ENCODE assay signal across 2 cellular contexts in the genomic region with DNA sequence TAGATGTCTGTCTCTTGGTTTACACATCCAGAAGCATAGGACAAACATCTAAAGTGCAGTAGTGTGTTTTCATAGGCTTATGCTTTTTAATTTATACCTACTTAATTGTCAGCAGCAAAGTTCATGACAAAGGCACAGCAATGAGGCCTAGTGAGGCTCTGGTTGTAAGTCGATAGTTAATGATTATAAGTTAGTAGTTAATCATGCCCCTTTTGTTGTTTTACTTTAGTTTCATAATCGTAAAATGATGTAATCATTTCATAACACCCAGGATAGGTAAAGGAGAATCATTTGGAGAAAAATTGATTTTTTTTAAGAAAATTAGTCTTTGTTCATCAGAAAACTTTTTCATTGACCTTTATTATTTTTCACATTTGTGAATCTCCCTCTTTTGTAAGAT.
A peak's percentile ranks its signal among the peaks of the same experiment; 100 is the strongest.
TF ChIP-seq lines count a peak whose summit lies in the region.

No MANE protein-coding gene starts in this region.

TF ChIP-seq in A549, 52 proteins besides CTCF, POLR2A, EP300 and RAD21 (continued from another document):
- TF ChIP-seq TP53 (CRISPR knock-in tag; IDR thresholded peaks at IDR 0.05) (no peak), ZC3H11A (IDR thresholded peaks at IDR 0.05) (no peak), KDM1A (IDR thresholded peaks at IDR 0.05; ENCODE audit: low read depth) (no peak), NFE2L2 (conservative IDR thresholded peaks at IDR 0.05; ENCODE audit: low read length) (no peak), GATA3 (IDR thresholded peaks at IDR 0.05; ENCODE audit: borderline replicate concordance) (no peak), NR3C1 (IDR thresholded peaks at IDR 0.05) (no peak)
- TF ChIP-seq, protein P1, sequence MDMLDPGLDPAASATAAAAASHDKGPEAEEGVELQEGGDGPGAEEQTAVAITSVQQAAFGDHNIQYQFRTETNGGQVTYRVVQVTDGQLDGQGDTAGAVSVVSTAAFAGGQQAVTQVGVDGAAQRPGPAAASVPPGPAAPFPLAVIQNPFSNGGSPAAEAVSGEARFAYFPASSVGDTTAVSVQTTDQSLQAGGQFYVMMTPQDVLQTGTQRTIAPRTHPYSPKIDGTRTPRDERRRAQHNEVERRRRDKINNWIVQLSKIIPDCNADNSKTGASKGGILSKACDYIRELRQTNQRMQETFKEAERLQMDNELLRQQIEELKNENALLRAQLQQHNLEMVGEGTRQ (IDR thresholded peaks at IDR 0.05), result no peak

TF ChIP-seq in HEK293, 187 proteins besides CTCF, POLR2A, EP300 and RAD21 (continued from another document):
- TF ChIP-seq ATF2 (tag by site-specific recombination; IDR thresholded peaks at IDR 0.05; ENCODE audit: low read depth) (0 out of 2 replicates have a peak, but pooled peaks have one; percentile 4), ZNF248 (tag by site-specific recombination; IDR thresholded peaks at IDR 0.05) (no peak), WT1 (tag by site-specific recombination; IDR thresholded peaks at IDR 0.05) (no peak)
TF ChIP-seq in HEK293: peak in this region for 1.
